ENCODE assay signal across 1 cellular context in genomic region chr17:19461139-19461538, GRCh38.
TF ChIP-seq lines count a peak whose summit lies in the region.

No MANE protein-coding gene starts in this region.

TF ChIP-seq in H1, 55 proteins besides CTCF, POLR2A, EP300 and RAD21 (continued from another document):
- TF ChIP-seq, protein P1, sequence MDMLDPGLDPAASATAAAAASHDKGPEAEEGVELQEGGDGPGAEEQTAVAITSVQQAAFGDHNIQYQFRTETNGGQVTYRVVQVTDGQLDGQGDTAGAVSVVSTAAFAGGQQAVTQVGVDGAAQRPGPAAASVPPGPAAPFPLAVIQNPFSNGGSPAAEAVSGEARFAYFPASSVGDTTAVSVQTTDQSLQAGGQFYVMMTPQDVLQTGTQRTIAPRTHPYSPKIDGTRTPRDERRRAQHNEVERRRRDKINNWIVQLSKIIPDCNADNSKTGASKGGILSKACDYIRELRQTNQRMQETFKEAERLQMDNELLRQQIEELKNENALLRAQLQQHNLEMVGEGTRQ (IDR thresholded peaks at IDR 0.05; ENCODE audit: low read length), result no peak
- no peak for TF ChIP-seq HDAC2 (IDR thresholded peaks at IDR 0.05; ENCODE audit: borderline replicate concordance in 1 of 2, low read depth in 2 of 2, low read length in 2 of 2)
- TF ChIP-seq, protein P2, sequence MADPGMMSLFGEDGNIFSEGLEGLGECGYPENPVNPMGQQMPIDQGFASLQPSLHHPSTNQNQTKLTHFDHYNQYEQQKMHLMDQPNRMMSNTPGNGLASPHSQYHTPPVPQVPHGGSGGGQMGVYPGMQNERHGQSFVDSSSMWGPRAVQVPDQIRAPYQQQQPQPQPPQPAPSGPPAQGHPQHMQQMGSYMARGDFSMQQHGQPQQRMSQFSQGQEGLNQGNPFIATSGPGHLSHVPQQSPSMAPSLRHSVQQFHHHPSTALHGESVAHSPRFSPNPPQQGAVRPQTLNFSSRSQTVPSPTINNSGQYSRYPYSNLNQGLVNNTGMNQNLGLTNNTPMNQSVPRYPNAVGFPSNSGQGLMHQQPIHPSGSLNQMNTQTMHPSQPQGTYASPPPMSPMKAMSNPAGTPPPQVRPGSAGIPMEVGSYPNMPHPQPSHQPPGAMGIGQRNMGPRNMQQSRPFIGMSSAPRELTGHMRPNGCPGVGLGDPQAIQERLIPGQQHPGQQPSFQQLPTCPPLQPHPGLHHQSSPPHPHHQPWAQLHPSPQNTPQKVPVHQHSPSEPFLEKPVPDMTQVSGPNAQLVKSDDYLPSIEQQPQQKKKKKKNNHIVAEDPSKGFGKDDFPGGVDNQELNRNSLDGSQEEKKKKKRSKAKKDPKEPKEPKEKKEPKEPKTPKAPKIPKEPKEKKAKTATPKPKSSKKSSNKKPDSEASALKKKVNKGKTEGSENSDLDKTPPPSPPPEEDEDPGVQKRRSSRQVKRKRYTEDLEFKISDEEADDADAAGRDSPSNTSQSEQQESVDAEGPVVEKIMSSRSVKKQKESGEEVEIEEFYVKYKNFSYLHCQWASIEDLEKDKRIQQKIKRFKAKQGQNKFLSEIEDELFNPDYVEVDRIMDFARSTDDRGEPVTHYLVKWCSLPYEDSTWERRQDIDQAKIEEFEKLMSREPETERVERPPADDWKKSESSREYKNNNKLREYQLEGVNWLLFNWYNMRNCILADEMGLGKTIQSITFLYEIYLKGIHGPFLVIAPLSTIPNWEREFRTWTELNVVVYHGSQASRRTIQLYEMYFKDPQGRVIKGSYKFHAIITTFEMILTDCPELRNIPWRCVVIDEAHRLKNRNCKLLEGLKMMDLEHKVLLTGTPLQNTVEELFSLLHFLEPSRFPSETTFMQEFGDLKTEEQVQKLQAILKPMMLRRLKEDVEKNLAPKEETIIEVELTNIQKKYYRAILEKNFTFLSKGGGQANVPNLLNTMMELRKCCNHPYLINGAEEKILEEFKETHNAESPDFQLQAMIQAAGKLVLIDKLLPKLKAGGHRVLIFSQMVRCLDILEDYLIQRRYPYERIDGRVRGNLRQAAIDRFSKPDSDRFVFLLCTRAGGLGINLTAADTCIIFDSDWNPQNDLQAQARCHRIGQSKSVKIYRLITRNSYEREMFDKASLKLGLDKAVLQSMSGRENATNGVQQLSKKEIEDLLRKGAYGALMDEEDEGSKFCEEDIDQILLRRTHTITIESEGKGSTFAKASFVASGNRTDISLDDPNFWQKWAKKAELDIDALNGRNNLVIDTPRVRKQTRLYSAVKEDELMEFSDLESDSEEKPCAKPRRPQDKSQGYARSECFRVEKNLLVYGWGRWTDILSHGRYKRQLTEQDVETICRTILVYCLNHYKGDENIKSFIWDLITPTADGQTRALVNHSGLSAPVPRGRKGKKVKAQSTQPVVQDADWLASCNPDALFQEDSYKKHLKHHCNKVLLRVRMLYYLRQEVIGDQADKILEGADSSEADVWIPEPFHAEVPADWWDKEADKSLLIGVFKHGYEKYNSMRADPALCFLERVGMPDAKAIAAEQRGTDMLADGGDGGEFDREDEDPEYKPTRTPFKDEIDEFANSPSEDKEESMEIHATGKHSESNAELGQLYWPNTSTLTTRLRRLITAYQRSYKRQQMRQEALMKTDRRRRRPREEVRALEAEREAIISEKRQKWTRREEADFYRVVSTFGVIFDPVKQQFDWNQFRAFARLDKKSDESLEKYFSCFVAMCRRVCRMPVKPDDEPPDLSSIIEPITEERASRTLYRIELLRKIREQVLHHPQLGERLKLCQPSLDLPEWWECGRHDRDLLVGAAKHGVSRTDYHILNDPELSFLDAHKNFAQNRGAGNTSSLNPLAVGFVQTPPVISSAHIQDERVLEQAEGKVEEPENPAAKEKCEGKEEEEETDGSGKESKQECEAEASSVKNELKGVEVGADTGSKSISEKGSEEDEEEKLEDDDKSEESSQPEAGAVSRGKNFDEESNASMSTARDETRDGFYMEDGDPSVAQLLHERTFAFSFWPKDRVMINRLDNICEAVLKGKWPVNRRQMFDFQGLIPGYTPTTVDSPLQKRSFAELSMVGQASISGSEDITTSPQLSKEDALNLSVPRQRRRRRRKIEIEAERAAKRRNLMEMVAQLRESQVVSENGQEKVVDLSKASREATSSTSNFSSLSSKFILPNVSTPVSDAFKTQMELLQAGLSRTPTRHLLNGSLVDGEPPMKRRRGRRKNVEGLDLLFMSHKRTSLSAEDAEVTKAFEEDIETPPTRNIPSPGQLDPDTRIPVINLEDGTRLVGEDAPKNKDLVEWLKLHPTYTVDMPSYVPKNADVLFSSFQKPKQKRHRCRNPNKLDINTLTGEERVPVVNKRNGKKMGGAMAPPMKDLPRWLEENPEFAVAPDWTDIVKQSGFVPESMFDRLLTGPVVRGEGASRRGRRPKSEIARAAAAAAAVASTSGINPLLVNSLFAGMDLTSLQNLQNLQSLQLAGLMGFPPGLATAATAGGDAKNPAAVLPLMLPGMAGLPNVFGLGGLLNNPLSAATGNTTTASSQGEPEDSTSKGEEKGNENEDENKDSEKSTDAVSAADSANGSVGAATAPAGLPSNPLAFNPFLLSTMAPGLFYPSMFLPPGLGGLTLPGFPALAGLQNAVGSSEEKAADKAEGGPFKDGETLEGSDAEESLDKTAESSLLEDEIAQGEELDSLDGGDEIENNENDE (IDR thresholded peaks at IDR 0.05; ENCODE audit: insufficient replicate concordance, low read length), result peak; percentile 36
- TF ChIP-seq RNF2 (IDR thresholded peaks at IDR 0.05; ENCODE audit: borderline replicate concordance, low read depth, low read length, missing control alignments, poor library complexity, severe bottlenecking), result no peak
- no peak for TF ChIP-seq EZH2 (IDR thresholded peaks at IDR 0.05; ENCODE audit: low read depth, low read length, severe bottlenecking)
- no peak for TF ChIP-seq SIN3A (conservative IDR thresholded peaks at IDR 0.05 in 1 of 2, IDR thresholded peaks at IDR 0.05 in 1 of 2; ENCODE audit: low read depth in 1 of 2, low read length in 2 of 2)
- TF ChIP-seq SIX5 (IDR thresholded peaks at IDR 0.05; ENCODE audit: low read depth, low read length), result no peak
- TF ChIP-seq SUZ12 (IDR thresholded peaks at IDR 0.05; ENCODE audit: low read length), result no peak
- no peak for TF ChIP-seq TAF7 (optimal IDR thresholded peaks at IDR 0.05; ENCODE audit: borderline replicate concordance, low read depth, low read length)
- no peak for TF ChIP-seq TBP (IDR thresholded peaks at IDR 0.05; ENCODE audit: low read depth, low read length)
- TF ChIP-seq MAFK (IDR thresholded peaks at IDR 0.05; ENCODE audit: low read depth, low read length), result no peak
- no peak for TF ChIP-seq CBX5 (IDR thresholded peaks at IDR 0.05; ENCODE audit: low read depth, low read length)
- TF ChIP-seq HDAC6 (IDR thresholded peaks at IDR 0.05; ENCODE audit: low read depth, low read length), result no peak
- TF ChIP-seq JUND (IDR thresholded peaks at IDR 0.05; ENCODE audit: low read length), result no peak
- TF ChIP-seq TCF12 (IDR thresholded peaks at IDR 0.05; ENCODE audit: low read depth, low read length), result peak; percentile 95
- no peak for TF ChIP-seq FOSL1 (IDR thresholded peaks at IDR 0.05; ENCODE audit: insufficient read depth, low read depth, low read length)
- TF ChIP-seq GTF2F1 (IDR thresholded peaks at IDR 0.05; ENCODE audit: borderline replicate concordance, low read depth, low read length), result no peak
TF ChIP-seq in H1: peak in this region for 3.
